In genomic region chr10:77500754-77501151, GRCh38 we compare ENCODE assay signal across 11 cellular contexts.
DNase-seq lines count a peak whose midpoint lies in the region; ATAC-seq lines count a peak whose summit lies in the region.
"Had no signal": no experiment of that assay in that cellular context is flagged by ENCODE, and none has a peak within 500 bp of the region (broad histone marks: within the 10 kb centered on the region; RNA-seq: fewer than 3 reads in every experiment).

No MANE protein-coding gene starts in this region.

- H3K79me2 ChIP-seq in ACC112 (ENCODE audit: control insufficient read depth, insufficient read depth, low read length, unreplicated experiment): no peaks in the 10 kb centered on the region

- peak; percentile 80 for ATAC-seq in GM21360 (IDR thresholded peaks at IDR 0.05; ENCODE audit: unreplicated experiment)
- peak; percentile 81 for ATAC-seq in HG03280 (IDR thresholded peaks at IDR 0.05; ENCODE audit: unreplicated experiment)
- ATAC-seq: HepG2 had no signal

- no peak overlapping the region for H3K4me3 ChIP-seq in ACC112 (ENCODE audit: low read depth, low read length)
- H3K4me3 ChIP-seq: BLaER1 had no signal

- DNase-seq in astrocyte of the hippocampus (ENCODE audit: low read depth, low spot score) (peak; percentile 88), germinal center (ENCODE audit: low spot score) (no peak), T-helper 2 cell (no peak), NCI-H2227 treated with DMSO at 0.1 percent for 48 hours (lab: John Stamatoyannopoulos, UW) (no peak), DMS53 (lab: John Stamatoyannopoulos, UW) (no peak)
- DNase-seq: NCI-H526 had no signal

- H2AFZ ChIP-seq in ACC112 (ENCODE audit: low read length, unreplicated experiment): peak overlapping the region; percentile 21

- no peaks in the 10 kb centered on the region for H3K36me3 ChIP-seq in ACC112 (ENCODE audit: insufficient read depth, low read length)
- H3K36me3 ChIP-seq: BLaER1 had no signal

- peaks cover 52% of the 10 kb centered on the region for H3K4me1 ChIP-seq in ACC112 (ENCODE audit: control insufficient read depth, insufficient read depth, low read length, unreplicated experiment)

- H3K27ac ChIP-seq in ACC112 (ENCODE audit: low read depth, low read length): peak overlapping the region; percentile 84; the same call in 1 of the 2 replicates
- H3K27ac ChIP-seq: BLaER1 had no signal

- no peaks in the 10 kb centered on the region for H3K27me3 ChIP-seq in ACC112 (ENCODE audit: insufficient read depth, low read length)
- H3K27me3 ChIP-seq: BLaER1 had no signal
